Comparison of ENCODE assay signal across 12 cellular contexts in genomic region chr18:55395811-55396210, GRCh38.
DNase-seq lines count a peak whose midpoint lies in the region; ATAC-seq and TF ChIP-seq lines count a peak whose summit lies in the region.
"Had no signal": no experiment of that assay in that cellular context is flagged by ENCODE, and none has a peak within 500 bp of the region (broad histone marks: within the 10 kb centered on the region; RNA-seq: fewer than 3 reads in every experiment).

No MANE protein-coding gene starts in this region.

- no peak overlapping the region for H3K9ac ChIP-seq in IMR-90 (ENCODE audit: low read depth, low read length)

- dilution Hi-C loops in IMR-90 (cut with HindIII; ENCODE audit: low sequenced_read_pairs, unreplicated experiment), result no loop called here

- H3K9me1 ChIP-seq in IMR-90 (ENCODE audit: insufficient read depth, low read length), result peaks cover 6% of the 10 kb centered on the region

- H2AFZ ChIP-seq in IMR-90 (replicated peaks; ENCODE audit: low read length, poor library complexity), result no peak overlapping the region

- intact Hi-C loops in IMR-90 (cut with micrococcal nuclease), result no loop called here

- no peak overlapping the region for H2AK5ac ChIP-seq in IMR-90 (ENCODE audit: low read depth, low read length)

- H3K36me3 Mint-ChIP-seq in immature natural killer cell (no peaks in the 10 kb centered on the region), osteocyte (ENCODE audit: unreplicated experiment) (no peaks in the 10 kb centered on the region)

- no peak overlapping the region for H2AK9ac ChIP-seq in IMR-90 (replicated peaks; ENCODE audit: low read depth, low read length, poor library complexity)

- WGBS in IMR-90 (ENCODE audit: extremely low coverage in 2 of 2, insufficient read length in 1 of 2), 2 experiments, result 100% methylated on average over 3 of the region's 5 CpGs; no CpG with 5 or more reads in 1 of the 2 experiments

- H3K9me3 Mint-ChIP-seq in immature natural killer cell (no peaks in the 10 kb centered on the region), osteocyte (ENCODE audit: unreplicated experiment) (no peaks in the 10 kb centered on the region)

- no peaks in the 10 kb centered on the region for H3K9me3 ChIP-seq in IMR-90 (ENCODE audit: control insufficient read depth, insufficient read depth, low read length)

- POLR2A ChIA-PET in IMR-90 (lab: Charles Lee; ENCODE audit: unreplicated experiment), result no interaction called here

- H3K27ac ChIP-seq in IMR-90 (ENCODE audit: insufficient read depth, low read length) (no peak overlapping the region), caudate nucleus (ENCODE audit: low read depth, low read length) (peak overlapping the region; percentile 65)

- peaks cover 3% of the 10 kb centered on the region; the same call in 1 of the 2 replicates for H4K20me1 ChIP-seq in IMR-90 (ENCODE audit: insufficient read depth, low read length)

- H3K4ac ChIP-seq in IMR-90 (ENCODE audit: low read depth, low read length), result 0 out of 2 replicates have a peak overlapping the region, but pooled peaks have one; percentile 8

- no peak overlapping the region for H2BK5ac ChIP-seq in IMR-90 (ENCODE audit: low read depth, low read length, poor library complexity, severe bottlenecking)

- H3K18ac ChIP-seq in IMR-90 (ENCODE audit: low read depth, low read length), result no peak overlapping the region

- H3K4me1 ChIP-seq in IMR-90 (ENCODE audit: control insufficient read depth, insufficient read depth, low read length), result peaks cover 6% of the 10 kb centered on the region

- in situ Hi-C loops in IMR-90 (cut with MboI; ENCODE audit: low sequenced_read_pairs), result no loop called here

- no peak overlapping the region for H3K56ac ChIP-seq in IMR-90 (ENCODE audit: extremely low read depth, insufficient read depth, low read length)

- H3K14ac ChIP-seq in IMR-90 (replicated peaks; ENCODE audit: low read depth, low read length), result no peak overlapping the region

- ATAC-seq in IMR-90 (ENCODE audit: low read depth), result no peak

- no peak overlapping the region for H3K4me2 ChIP-seq in IMR-90 (ENCODE audit: low read depth, low read length)

- H4K91ac ChIP-seq in IMR-90 (ENCODE audit: insufficient read depth, low read depth, low read length), result no peak overlapping the region

- no peak overlapping the region for H3K4me3 ChIP-seq in IMR-90 (ENCODE audit: insufficient read depth, low read depth, low read length)

- no peak for TF ChIP-seq POLR2A in IMR-90 (IDR thresholded peaks at IDR 0.05; ENCODE audit: low read depth, low read length)

- H3K23ac ChIP-seq in IMR-90 (ENCODE audit: low read depth, low read length), result no peak overlapping the region

- H4K5ac ChIP-seq in IMR-90 (ENCODE audit: low read depth, low read length), result peak overlapping the region; percentile 37; the same call in 1 of the 2 replicates

- no peak overlapping the region for H4K8ac ChIP-seq in IMR-90 (ENCODE audit: low read depth in 2 of 2, low read length in 2 of 2)

- TF ChIP-seq CTCF in IMR-90 (conservative IDR thresholded peaks at IDR 0.05; ENCODE audit: low read depth, low read length), result no peak
- no peak for TF ChIP-seq CTCF in osteocyte (IDR thresholded peaks at IDR 0.05)

- BruUV-seq in IMR-90 (replicated peaks; lab: Mats Ljungman, UMichigan), result no TSS peak

- no peaks in the 10 kb centered on the region for H3K36me3 ChIP-seq in IMR-90 (ENCODE audit: control insufficient read depth, insufficient read depth, low read length)

- peaks cover 41 to 73% of the 10 kb centered on the region in 2 experiments for H3K79me1 ChIP-seq in IMR-90 (ENCODE audit: low read depth in 1 of 2, low read length in 2 of 2)

- CTCF ChIA-PET in IMR-90 (lab: Yijun Ruan, JAX), result interaction anchor here (0.7 kb wide), 1 partner anchor 11 kb away, joined by 3 read pairs; no protein-coding TSS in a partner anchor

- no peak for TF ChIP-seq RAD21 in IMR-90 (IDR thresholded peaks at IDR 0.05; ENCODE audit: low read length)

- H3K27me3 ChIP-seq in IMR-90 (ENCODE audit: control insufficient read depth, insufficient read depth, low read length), result no peaks in the 10 kb centered on the region

- peaks cover 0 to 3% (median 2%) of the 10 kb centered on the region in 3 donors for H3K27me3 Mint-ChIP-seq in immature natural killer cell (ENCODE audit: low read depth in 3 of 3)
- H3K27me3 Mint-ChIP-seq in osteocyte (ENCODE audit: unreplicated experiment), result no peaks in the 10 kb centered on the region

- H3K4me1 Mint-ChIP-seq in immature natural killer cell (peaks cover 0 to 1% of the 10 kb centered on the region in 2 donors), osteocyte (ENCODE audit: unreplicated experiment) (peaks cover 25% of the 10 kb centered on the region)

- H3K27ac Mint-ChIP-seq in immature natural killer cell (no peak overlapping the region), osteocyte (ENCODE audit: unreplicated experiment) (no peak overlapping the region)

- no peak overlapping the region for H2BK15ac ChIP-seq in IMR-90 (ENCODE audit: low read depth, low read length)

- no peak overlapping the region for H2BK120ac ChIP-seq in IMR-90 (ENCODE audit: low read depth, low read length)

- no peak overlapping the region for H3K4me3 Mint-ChIP-seq in immature natural killer cell
- H3K4me3 Mint-ChIP-seq in osteocyte (ENCODE audit: unreplicated experiment), result no peak overlapping the region

- H2BK20ac ChIP-seq in IMR-90 (ENCODE audit: low read depth, low read length), result no peak overlapping the region

- DNase-seq in IMR-90 (no peak), caudate nucleus (lab: John Stamatoyannopoulos, UW) (peak in 1 of 61 donors; percentile 3), medulla oblongata (ENCODE audit: extremely low spot score) (peak; percentile 40), superior temporal gyrus (ENCODE audit: extremely low spot score) (peak; percentile 82), NCI-H1092 (lab: John Stamatoyannopoulos, UW) (no peak), immature natural killer cell (no peak), osteocyte (ENCODE audit: extremely low spot score, unreplicated experiment) (no peak)
- DNase-seq: DMS 273 treated with DMSO at 0.1 percent for 48 hours, NCI-H146, NCI-H226, NCI-H526 treated with DMSO at 0.1 percent for 48 hours, OCI-M1 had no signal

TF ChIP-seq in IMR-90, 13 proteins besides CTCF, POLR2A, EP300 and RAD21:
- TF ChIP-seq RCOR1 (IDR thresholded peaks at IDR 0.05; ENCODE audit: insufficient replicate concordance, low read length) (no peak), CEBPB (IDR thresholded peaks at IDR 0.05; ENCODE audit: low read depth, low read length) (no peak), MAFK (IDR thresholded peaks at IDR 0.05; ENCODE audit: low read depth, low read length) (no peak)
TF ChIP-seq in IMR-90: peak in this region for 0.

Comparison
In these comparisons a context has a peak if more than half of its experiments do, and no peak if none do; other contexts are left out.
1. DNase-seq: peak in medulla oblongata (single experiment) and superior temporal gyrus (single experiment); none in IMR-90 (single experiment), NCI-H1092 (single experiment), immature natural killer cell (0 of 3) and osteocyte (single experiment).